In genomic region chr20:50273601-50274491, GRCh38 we compare ENCODE assay signal across 13 cellular contexts.
DNase-seq lines count a peak whose midpoint lies in the region; ATAC-seq and TF ChIP-seq lines count a peak whose summit lies in the region.
"Had no signal": no experiment of that assay in that cellular context is flagged by ENCODE, and none has a peak within 500 bp of the region (broad histone marks: within the 10 kb centered on the region; RNA-seq: fewer than 3 reads in every experiment).

No MANE protein-coding gene starts in this region.

- peak overlapping the region in 7 of 11 experiments; percentile 8 to 89 (median 75); a peak in 13 of 22 replicates for H3K27ac ChIP-seq in BLaER1 treated with 17β-estradiol and CSF1 and Interleukin-3, amounts not matched to agents 10 nM and 100 nM
- no peak overlapping the region for H3K27ac ChIP-seq in Panc1 (ENCODE audit: low read length)
- peak overlapping the region; percentile 12 to 65 (median 54) for H3K27ac ChIP-seq in esophagus muscularis mucosa (replicated peaks in 1 of 4)
- H3K27ac ChIP-seq in rectal smooth muscle tissue (ENCODE audit: low read depth, low read length): peak overlapping the region; percentile 3
- H3K27ac ChIP-seq: BLaER1 had no signal

- no peak for TF ChIP-seq CTCF in Panc1 (IDR thresholded peaks at IDR 0.05)
- no peak for TF ChIP-seq CTCF in esophagus muscularis mucosa (IDR thresholded peaks at IDR 0.05)

- no peak for TF ChIP-seq EP300 in esophagus muscularis mucosa (IDR thresholded peaks at IDR 0.05)

- CTCF ChIA-PET in Panc1 (lab: Charles Lee): interaction anchor here (0.5 kb wide), 1 partner anchor 100 kb away, joined by 3 read pairs; no protein-coding TSS in a partner anchor

- POLR2A ChIA-PET in Panc1 (lab: Charles Lee): interaction anchor here (0.6 kb wide), 1 partner anchor 164 kb away, joined by 15 read pairs; no protein-coding TSS in a partner anchor

- H3K27me3 ChIP-seq in BLaER1 treated with 17β-estradiol and CSF1 and Interleukin-3, amounts not matched to agents 10 nM and 100 nM: peaks cover 0 to 17% (median 0%) of the 10 kb centered on the region in 11 experiments; a peak in 3 of 22 replicates
- no peaks in the 10 kb centered on the region for H3K27me3 ChIP-seq in Panc1 (ENCODE audit: control insufficient read depth, insufficient read depth, low read length)
- peaks cover 0 to 8% (median 0%) of the 10 kb centered on the region in 4 donors for H3K27me3 ChIP-seq in esophagus muscularis mucosa
- H3K27me3 ChIP-seq in rectal smooth muscle tissue (ENCODE audit: control insufficient read depth, insufficient read depth, low read length): no peaks in the 10 kb centered on the region

- H3K4me1 ChIP-seq in BLaER1 treated with 17β-estradiol and CSF1 and Interleukin-3, amounts not matched to agents 10 nM and 100 nM: peaks cover 45 to 100% (median 89%) of the 10 kb centered on the region in 10 experiments
- H3K4me1 ChIP-seq in Panc1 (ENCODE audit: control insufficient read depth, insufficient read depth, low read length) (peaks cover 8% of the 10 kb centered on the region), esophagus muscularis mucosa (peaks cover 16 to 29% (median 27%) of the 10 kb centered on the region in 4 donors), rectal smooth muscle tissue (ENCODE audit: control insufficient read depth, insufficient read depth, low read length) (no peaks in the 10 kb centered on the region)

- ATAC-seq in Panc1: peak; percentile 33
- ATAC-seq in left colon: no peak
- ATAC-seq: activated CD4-positive, alpha-beta T cell treated with anti-CD3 and anti-CD28 coated beads for 36 hours; activated T-cell treated with anti-CD3 and anti-CD28 coated beads, Interleukin-2, amount 50 U/mL, for 4 hours had no signal

- 77% methylated on average over 19 of the region's 19 CpGs for WGBS in esophagus muscularis mucosa

- peak overlapping the region; percentile 82 to 97 (median 93); a peak in 21 of 22 replicates for H3K4me2 ChIP-seq in BLaER1 treated with 17β-estradiol and CSF1 and Interleukin-3, amounts not matched to agents 10 nM and 100 nM

- no TSS peak for BruUV-seq in Panc1 (replicated peaks; lab: Mats Ljungman, UMichigan)

- DNase-seq in Panc1 (ENCODE audit: low read depth, low spot score): no peak
- no peak for DNase-seq in esophagus muscularis mucosa (ENCODE audit: extremely low spot score)
- no peak for DNase-seq in left colon
- no peak for DNase-seq in SW480 (ENCODE audit: low spot score)
- DNase-seq in NCI-H774 (lab: John Stamatoyannopoulos, UW): no peak
- no peak for DNase-seq in activated CD4-positive, CD25-positive, alpha-beta regulatory T cell treated with anti-CD3 and anti-CD28 coated beads, Interleukin-2, amount 50 U/mL, for 72 hours
- DNase-seq: activated CD4-positive, alpha-beta T cell treated with anti-CD3 and anti-CD28 coated beads for 36 hours; activated T-cell treated with anti-CD3 and anti-CD28 coated beads, Interleukin-2, amount 50 U/mL, for 4 hours; NCI-H1105; stimulated activated CD8-positive, alpha-beta memory T cell treated with anti-CD3 and anti-CD28 coated beads, Interleukin-4, amount 100 ng/mL, for 48 hours had no signal

- H3K9me3 ChIP-seq in BLaER1 treated with 17β-estradiol and CSF1 and Interleukin-3, amounts not matched to agents 10 nM and 100 nM (replicated peaks in 1 of 11): no peaks in the 10 kb centered on the region
- H3K9me3 ChIP-seq in Panc1 (ENCODE audit: control insufficient read depth, insufficient read depth, low read depth, low read length) (no peaks in the 10 kb centered on the region), esophagus muscularis mucosa (no peaks in the 10 kb centered on the region)
- H3K9me3 ChIP-seq: BLaER1 had no signal

- TF ChIP-seq POLR2A in esophagus muscularis mucosa (IDR thresholded peaks at IDR 0.05; ENCODE audit: low read depth): no peak

- in situ Hi-C loops in Panc1 (cut with HindIII; ENCODE audit: low pct_unique_long_range_greater_than_20kb, low sequenced_read_pairs): no loop called here

- intact Hi-C loops in Panc1 (cut with micrococcal nuclease; ENCODE audit: unreplicated experiment) (no loop called here), esophagus muscularis mucosa (cut with DNase I) (loop anchor here (5.0 kb wide), 1 partner anchor 72 kb away; no protein-coding TSS in a partner anchor), left colon (cut with DNase I, micrococcal nuclease) (no loop called here)

- peak overlapping the region in 7 of 11 experiments; percentile 21 to 70 (median 58); a peak in 11 of 22 replicates for H3K9ac ChIP-seq in BLaER1 treated with 17β-estradiol and CSF1 and Interleukin-3, amounts not matched to agents 10 nM and 100 nM
- no peak overlapping the region for H3K9ac ChIP-seq in rectal smooth muscle tissue (ENCODE audit: low read length)
- H3K9ac ChIP-seq: BLaER1 had no signal

- H4K20me1 ChIP-seq in BLaER1 treated with 17β-estradiol and CSF1 and Interleukin-3, amounts not matched to agents 10 nM and 100 nM: 0 out of 22 replicates have a peak, but pooled peaks cover 0 to 3% (median 0%) of the 10 kb centered on the region in 11 experiments

- H3K4me3 ChIP-seq in BLaER1 treated with 17β-estradiol and CSF1 and Interleukin-3, amounts not matched to agents 10 nM and 100 nM: no peak overlapping the region
- H3K4me3 ChIP-seq in Panc1 (ENCODE audit: low read depth in 2 of 2, low read length in 2 of 2): no peak overlapping the region
- H3K4me3 ChIP-seq in esophagus muscularis mucosa: no peak overlapping the region
- no peak overlapping the region for H3K4me3 ChIP-seq in rectal smooth muscle tissue (ENCODE audit: low read length)
- H3K4me3 ChIP-seq: BLaER1 had no signal

- no peaks in the 10 kb centered on the region for H3K36me3 ChIP-seq in BLaER1 treated with 17β-estradiol and CSF1 and Interleukin-3, amounts not matched to agents 10 nM and 100 nM
- H3K36me3 ChIP-seq in Panc1 (ENCODE audit: control insufficient read depth, insufficient read depth, low read length): no peaks in the 10 kb centered on the region
- H3K36me3 ChIP-seq in esophagus muscularis mucosa: no peaks in the 10 kb centered on the region
- H3K36me3 ChIP-seq in rectal smooth muscle tissue (ENCODE audit: control insufficient read depth, insufficient read depth, low read length): no peaks in the 10 kb centered on the region
- H3K36me3 ChIP-seq: BLaER1 had no signal
